19 cellular contexts compared by ENCODE assay signal in the genomic region with DNA sequence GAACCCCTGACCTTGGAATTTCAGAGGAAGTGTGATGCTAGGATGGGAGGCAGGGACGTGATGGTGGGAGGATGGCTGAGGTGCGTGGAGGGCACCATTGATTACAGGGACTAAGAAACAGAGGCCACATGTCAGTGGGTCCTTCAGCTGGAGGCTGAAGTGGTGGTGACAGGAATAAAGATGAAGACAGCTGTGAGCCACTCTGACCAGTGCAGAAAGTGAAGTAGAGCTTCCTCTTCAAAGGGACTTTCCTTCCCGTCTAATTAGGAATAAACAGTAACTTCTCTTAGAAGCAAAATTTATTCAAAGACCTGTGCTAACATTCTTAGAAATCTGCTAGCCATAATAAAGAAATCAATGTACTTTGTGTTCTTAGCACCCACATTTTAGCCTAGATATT. TPM values are rescaled to one million over a fixed set of nuclear protein-coding genes. Genes with fewer than 3 reads are reported as not detected.
"Had no signal": no experiment of that assay in that cellular context is flagged by ENCODE, and none has a peak within 500 bp of the region (broad histone marks: within the 10 kb centered on the region; RNA-seq: fewer than 3 reads in every experiment).

No MANE protein-coding gene starts in this region.

- ATAC-seq: body of pancreas, foreskin keratinocyte, T-helper 17 cell had no signal

- H3K36me3 ChIP-seq: colonic mucosa, ovary, sigmoid colon, stomach, thoracic aorta had no signal

- H3K9me3 ChIP-seq: body of pancreas, colonic mucosa, ovary, sigmoid colon, stomach, thoracic aorta had no signal

- H3K27me3 ChIP-seq: body of pancreas, colonic mucosa, foreskin keratinocyte, ovary, sigmoid colon had no signal

- H3K4me3 ChIP-seq: body of pancreas, colonic mucosa, ovary, sigmoid colon, stomach, thoracic aorta had no signal

- H3K9me3 Mint-ChIP-seq: activated CD4-positive, alpha-beta memory T cell treated with anti-CD3 and anti-CD28 coated beads, Interleukin-2, amount 10 ng/mL, durations not matched to agents 7 days and 5 days had no signal

- H3K27ac ChIP-seq: body of pancreas, colonic mucosa, foreskin keratinocyte, ovary, sigmoid colon, stomach, thoracic aorta had no signal

- DNase-seq: activated CD4-positive, alpha-beta memory T cell treated with anti-CD3 and anti-CD28 coated beads, Interleukin-2, amount 10 ng/mL, durations not matched to agents 7 days and 5 days; activated CD4-positive, alpha-beta T cell treated with anti-CD3 and anti-CD28 coated beads for 4 hours; activated gamma-delta T cell; activated naive CD8-positive, alpha-beta T cell treated with anti-CD3 and anti-CD28 coated beads for 36 hours; activated T-cell treated with anti-CD3 and anti-CD28 coated beads, Interleukin-2, amount 50 U/mL, for 24 hours; amygdala; body of pancreas; caudate nucleus; colonic mucosa; effector CD4-positive, alpha-beta T cell; foreskin keratinocyte; kidney glomerular epithelial cell; ovary; sigmoid colon; stimulated activated CD4-positive, alpha-beta T cell treated with anti-CD3 and anti-CD28 coated beads, Interleukin-1b, Interleukin-23, amount 100 ng/mL, for 48 hours; stomach; T-helper 17 cell had no signal

- H3K4me3 Mint-ChIP-seq: activated CD4-positive, alpha-beta memory T cell treated with anti-CD3 and anti-CD28 coated beads, Interleukin-2, amount 10 ng/mL, durations not matched to agents 7 days and 5 days; activated naive CD8-positive, alpha-beta T cell treated with anti-CD3 and anti-CD28 coated beads for 36 hours; activated T-cell treated with anti-CD3 and anti-CD28 coated beads, Interleukin-2, amount 50 U/mL, for 24 hours; T-helper 17 cell had no signal

- H3K27ac Mint-ChIP-seq: activated CD4-positive, alpha-beta memory T cell treated with anti-CD3 and anti-CD28 coated beads, Interleukin-2, amount 10 ng/mL, durations not matched to agents 7 days and 5 days; activated naive CD8-positive, alpha-beta T cell treated with anti-CD3 and anti-CD28 coated beads for 36 hours; activated T-cell treated with anti-CD3 and anti-CD28 coated beads, Interleukin-2, amount 50 U/mL, for 24 hours; T-helper 17 cell had no signal

- H3K4me1 ChIP-seq: colonic mucosa, foreskin keratinocyte had no signal

RNA-seq across cellular contexts. Expression of a gene that starts 43.4 kb away (rescaled TPM):
- total RNA-seq: activated CD4-positive, alpha-beta memory T cell treated with anti-CD3 and anti-CD28 coated beads, Interleukin-2, amount 10 ng/mL, durations not matched to agents 7 days and 5 days; activated naive CD8-positive, alpha-beta T cell treated with anti-CD3 and anti-CD28 coated beads for 36 hours; body of pancreas; colonic mucosa; foreskin keratinocyte; mesothelial cell of epicardium; T-helper 17 cell; thoracic aorta had no signal
